Comparison of ENCODE assay signal across 27 cellular contexts in genomic region chr9:134534661-134535080, GRCh38.
DNase-seq lines count a peak whose midpoint lies in the region; ATAC-seq, FAIRE-seq and TF ChIP-seq lines count a peak whose summit lies in the region.
"Had no signal": no experiment of that assay in that cellular context is flagged by ENCODE, and none has a peak within 500 bp of the region (broad histone marks: within the 10 kb centered on the region; RNA-seq: fewer than 3 reads in every experiment).

No MANE protein-coding gene starts in this region.

- peak overlapping the region; percentile 92 to 98 for H2BK12ac ChIP-seq in mesenchymal stem cell (ENCODE audit: low read length in 2 of 2)

- no peaks in the 10 kb centered on the region for H3K27me3 ChIP-seq in astrocyte (ENCODE audit: insufficient read depth, low read length)
- H3K27me3 ChIP-seq in mesenchymal stem cell (ENCODE audit: control insufficient read depth in 1 of 2, insufficient read depth in 1 of 2, low read length in 2 of 2), result peaks cover 0 to 9% of the 10 kb centered on the region in 2 experiments
- H3K27me3 ChIP-seq: brain microvascular endothelial cell, MG63 had no signal

- H3K36me3 ChIP-seq in astrocyte (ENCODE audit: insufficient read depth, low read length), result no peaks in the 10 kb centered on the region
- H3K36me3 ChIP-seq in mesenchymal stem cell (ENCODE audit: control insufficient read depth in 1 of 2, insufficient read depth in 2 of 2, low read depth in 1 of 2, low read length in 2 of 2), result no peaks in the 10 kb centered on the region
- H3K36me3 ChIP-seq: brain microvascular endothelial cell, esophagus squamous epithelium, MG63 had no signal

- H2AFZ ChIP-seq in astrocyte (ENCODE audit: low read depth, low read length), result peak overlapping the region; percentile 70
- no peak overlapping the region for H2AFZ ChIP-seq in mesenchymal stem cell (ENCODE audit: low read depth, low read length)

- peaks cover 40% of the 10 kb centered on the region for H3K4me1 Mint-ChIP-seq in astrocyte (ENCODE audit: low read depth, unreplicated experiment)
- H3K4me1 Mint-ChIP-seq: B cell, endodermal cell, WTC11 had no signal

- intact Hi-C loops in left ventricle myocardium superior (cut with micrococcal nuclease), result no loop called here
- intact Hi-C loops in left cardiac atrium (cut with DNase I), result no loop called here

- no peak for ATAC-seq in left ventricle myocardium superior
- no peak for ATAC-seq in left cardiac atrium
- ATAC-seq: SK-N-SH treated with all-trans-retinoic acid at 6 μM for 48 hours, WTC11 had no signal

- H3K79me2 ChIP-seq in astrocyte (ENCODE audit: insufficient read depth, low read length), result no peaks in the 10 kb centered on the region

- H3K79me1 ChIP-seq in mesenchymal stem cell (replicated peaks; ENCODE audit: low read length, poor library complexity, severe bottlenecking), result no peaks in the 10 kb centered on the region

- H3K4me3 ChIP-seq in astrocyte (ENCODE audit: insufficient read depth, low read depth, low read length) (peak overlapping the region; percentile 32), mesenchymal stem cell (ENCODE audit: insufficient read depth in 1 of 2, low read depth in 1 of 2, low read length in 2 of 2) (no peak overlapping the region)
- H3K4me3 ChIP-seq: esophagus squamous epithelium, MG63 had no signal

- H3K27ac Mint-ChIP-seq in astrocyte (ENCODE audit: unreplicated experiment), result peak overlapping the region; percentile 96
- H3K27ac Mint-ChIP-seq: activated T-helper 2 cell treated with anti-CD3 and anti-CD28 coated beads, Interferon-gamma antibody, Interleukin-2, Interleukin-4, amounts not matched to agents 10 μg/mL and 5 μg/mL and 100 μg/mL, durations not matched to agents 14 hours and 24 hours and 36 hours; B cell; endodermal cell; mesothelial cell of epicardium; WTC11 had no signal

- H3K23ac ChIP-seq in mesenchymal stem cell (ENCODE audit: low read length in 2 of 2), result no peak overlapping the region

- peaks cover 7% of the 10 kb centered on the region for H3K9me3 ChIP-seq in astrocyte (ENCODE audit: insufficient read depth, low read depth, low read length)
- H3K9me3 ChIP-seq in mesenchymal stem cell (ENCODE audit: control insufficient read depth, low read length), result peaks cover 9% of the 10 kb centered on the region

- no peak overlapping the region for H2BK5ac ChIP-seq in mesenchymal stem cell (ENCODE audit: low read depth, low read length, poor library complexity, severe bottlenecking)

- no peak overlapping the region for H2BK15ac ChIP-seq in mesenchymal stem cell (ENCODE audit: low read depth, poor library complexity, severe bottlenecking)

- peak overlapping the region; percentile 76 for H3K27ac ChIP-seq in astrocyte (ENCODE audit: low read depth, low read length)
- no peak overlapping the region for H3K27ac ChIP-seq in mesenchymal stem cell (ENCODE audit: low read length, poor library complexity, severe bottlenecking)
- H3K27ac ChIP-seq: esophagus squamous epithelium, HL-60 had no signal

- H4K91ac ChIP-seq in mesenchymal stem cell (ENCODE audit: low read length), result peak overlapping the region; percentile 97

- H3K9me3 Mint-ChIP-seq in astrocyte (ENCODE audit: unreplicated experiment), result peaks cover 7% of the 10 kb centered on the region
- H3K9me3 Mint-ChIP-seq: activated T-helper 2 cell treated with anti-CD3 and anti-CD28 coated beads, Interferon-gamma antibody, Interleukin-2, Interleukin-4, amounts not matched to agents 10 μg/mL and 5 μg/mL and 100 μg/mL, durations not matched to agents 14 hours and 24 hours and 36 hours had no signal

- H2AK5ac ChIP-seq in mesenchymal stem cell (ENCODE audit: low read length, severe bottlenecking), result peak overlapping the region; percentile 50

- no peak overlapping the region for H3K4me3 Mint-ChIP-seq in astrocyte (ENCODE audit: unreplicated experiment)
- H3K4me3 Mint-ChIP-seq: B cell, endodermal cell, mesothelial cell of epicardium, nephron progenitor cell, WTC11 had no signal

- peaks cover 2% of the 10 kb centered on the region for H3K36me3 Mint-ChIP-seq in astrocyte (ENCODE audit: low read depth, unreplicated experiment)

- H3K27me3 Mint-ChIP-seq in astrocyte (ENCODE audit: low read depth, unreplicated experiment), result no peaks in the 10 kb centered on the region
- H3K27me3 Mint-ChIP-seq: B cell had no signal

- H3K9ac ChIP-seq in astrocyte (ENCODE audit: low read length), result peak overlapping the region; percentile 70
- H3K9ac ChIP-seq in mesenchymal stem cell (ENCODE audit: low read length), result no peak overlapping the region

- peak overlapping the region; percentile 94 to 98 for H3K4ac ChIP-seq in mesenchymal stem cell (ENCODE audit: low read depth in 1 of 2, low read length in 2 of 2)

- no peak for FAIRE-seq in astrocyte (lab: Jason Lieb, UNC)
- FAIRE-seq: colon, H1 had no signal

- in situ Hi-C loops in GM13976 (cut with MboI; ENCODE audit: low sequenced_read_pairs, unreplicated experiment), result no loop called here

- H2BK120ac ChIP-seq in mesenchymal stem cell (ENCODE audit: low read depth, low read length), result peak overlapping the region; percentile 97

- H3K4me2 ChIP-seq in astrocyte (ENCODE audit: low read length) (peak overlapping the region; percentile 79), mesenchymal stem cell (ENCODE audit: low read length, poor library complexity, severe bottlenecking) (no peak overlapping the region)

- no peak overlapping the region for H3K14ac ChIP-seq in mesenchymal stem cell (ENCODE audit: low read length in 2 of 2)

- H4K20me1 ChIP-seq in astrocyte (ENCODE audit: insufficient read depth, low read length), result no peaks in the 10 kb centered on the region

- H4K8ac ChIP-seq in mesenchymal stem cell (ENCODE audit: low read length), result peak overlapping the region; percentile 97

- 20% methylated on average over 5 of the region's 12 CpGs for WGBS in mesenchymal stem cell

- H3K18ac ChIP-seq in mesenchymal stem cell (ENCODE audit: low read depth in 1 of 2, low read length in 2 of 2), result peak overlapping the region; percentile 74 to 93

- TF ChIP-seq CTCF in astrocyte (IDR thresholded peaks at IDR 0.05; ENCODE audit: insufficient read depth, low read depth, low read length) (no peak), GM13976 (IDR thresholded peaks at IDR 0.05; ENCODE audit: borderline replicate concordance, control extremely low read depth, extremely low read depth, insufficient read depth, missing control alignments) (no peak)

- H3K4me1 ChIP-seq in astrocyte (ENCODE audit: insufficient read depth, low read length) (peaks cover 39% of the 10 kb centered on the region), mesenchymal stem cell (ENCODE audit: control insufficient read depth, insufficient read depth, low read depth, low read length) (peaks cover 47% of the 10 kb centered on the region)

- DNase-seq in left ventricle myocardium superior (peak; percentile 3), left cardiac atrium (no peak), astrocyte (ENCODE audit: low read depth) (peak; percentile 50), mesenchymal stem cell (peak; percentile 82), NCI-H510A (lab: John Stamatoyannopoulos, UW) (no peak), GM13976 (ENCODE audit: low spot score) (no peak)
- no peak for DNase-seq in stimulated activated CD4-positive, alpha-beta T cell treated with anti-CD3 and anti-CD28 coated beads, Interleukin-15, amount 100 ng/mL, for 24 hours
- no peak for DNase-seq in activated CD4-positive, alpha-beta T cell treated with anti-CD3 and anti-CD28 coated beads, Interleukin-2, amount 50 U/mL, for 4 hours
- DNase-seq: 8988T; activated CD8-positive, alpha-beta memory T cell treated with anti-CD3 and anti-CD28 coated beads, Interleukin-2, amount 50 U/mL, for 4 hours; brain microvascular endothelial cell; endodermal cell; esophagus squamous epithelium; glutamatergic neuron; MG63; NCI-H1417; NCI-H526; nephron progenitor cell; stimulated activated CD4-positive, alpha-beta T cell treated with anti-CD3 and anti-CD28 coated beads, Interleukin-1b, Interleukin-23, amount 100 ng/mL, for 48 hours had no signal

Comparison
In these comparisons a context has a peak if more than half of its experiments do, and no peak if none do; other contexts are left out.
1. DNase-seq: peak in left ventricle myocardium superior (single experiment), astrocyte (single experiment) and mesenchymal stem cell (single experiment); none in left cardiac atrium (single experiment), NCI-H510A (single experiment), stimulated activated CD4-positive, alpha-beta T cell treated with anti-CD3 and anti-CD28 coated beads, Interleukin-15, amount 100 ng/mL, for 24 hours (single experiment), GM13976 (single experiment) and activated CD4-positive, alpha-beta T cell treated with anti-CD3 and anti-CD28 coated beads, Interleukin-2, amount 50 U/mL, for 4 hours (0 of 2).